In the genomic region with DNA sequence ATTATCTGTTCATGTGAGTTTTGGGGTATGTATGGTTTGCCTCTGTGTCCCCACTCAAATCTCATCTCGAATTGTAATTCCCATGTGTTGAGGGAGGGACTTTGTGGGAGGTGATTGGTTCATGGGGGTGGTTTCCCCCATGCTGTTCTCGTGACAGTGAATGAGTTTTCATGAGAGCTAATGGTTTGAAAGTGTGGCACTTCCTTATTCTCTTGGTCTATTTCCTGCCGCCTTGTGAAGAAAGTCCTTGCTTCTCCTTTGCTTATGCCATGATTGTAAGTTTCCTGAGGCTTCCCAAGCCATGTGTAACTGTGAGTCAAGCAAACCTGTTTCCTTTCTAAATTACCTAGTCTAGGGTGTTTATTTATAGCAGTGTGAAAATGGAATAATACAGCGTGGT, we compare ENCODE assay signal across 19 cellular contexts.
"Had no signal": no experiment of that assay in that cellular context is flagged by ENCODE, and none has a peak within 500 bp of the region (broad histone marks: within the 10 kb centered on the region; RNA-seq: fewer than 3 reads in every experiment).

No MANE protein-coding gene starts in this region.

- DNase-seq: dorsolateral prefrontal cortex; effector CD4-positive, alpha-beta T cell; gastrocnemius medialis; head of caudate nucleus; natural killer cell; occipital lobe; ovary; posterior cingulate gyrus; psoas muscle; right cardiac atrium; sigmoid colon; stimulated activated CD4-positive, alpha-beta T cell treated with anti-CD3 and anti-CD28 coated beads, Interleukin-2, amount 100 ng/mL, for 24 hours; stimulated activated CD4-positive, alpha-beta T cell treated with anti-CD3 and anti-CD28 coated beads, Interleukin-4, amount 100 ng/mL, for 24 hours; stimulated activated naive CD4-positive, alpha-beta T cell treated with Interleukin-2 at 50 U/mL for 16 hours; stomach; thyroid gland had no signal

- ATAC-seq: gastrocnemius medialis; natural killer cell; psoas muscle; right cardiac atrium; stimulated activated effector memory CD8-positive, alpha-beta T cell treated with anti-CD3 and anti-CD28 coated beads, Interleukin-12 subunit alpha, Interleukin-12 subunit beta, amount 100 ng/mL, for 72 hours had no signal

- H3K4me1 ChIP-seq: gastrocnemius medialis, psoas muscle, sigmoid colon, stomach, thyroid gland had no signal

- H3K27ac ChIP-seq: dorsolateral prefrontal cortex, gastrocnemius medialis, ovary, psoas muscle, sigmoid colon, stomach, thyroid gland had no signal

- FAIRE-seq: keratinocyte had no signal

- H3K27me3 ChIP-seq: dorsolateral prefrontal cortex, gastrocnemius medialis, ovary, sigmoid colon, stomach, thyroid gland had no signal

- H3K9me3 ChIP-seq: gastrocnemius medialis, sigmoid colon, thyroid gland had no signal

- H3K4me3 ChIP-seq: dorsolateral prefrontal cortex, gastrocnemius medialis, lung, ovary, psoas muscle, sigmoid colon, stomach, thyroid gland had no signal

- H3K36me3 ChIP-seq: gastrocnemius medialis, ovary, sigmoid colon, stomach, thyroid gland had no signal
